Comparison of ENCODE assay signal across 22 cellular contexts in the genomic region with DNA sequence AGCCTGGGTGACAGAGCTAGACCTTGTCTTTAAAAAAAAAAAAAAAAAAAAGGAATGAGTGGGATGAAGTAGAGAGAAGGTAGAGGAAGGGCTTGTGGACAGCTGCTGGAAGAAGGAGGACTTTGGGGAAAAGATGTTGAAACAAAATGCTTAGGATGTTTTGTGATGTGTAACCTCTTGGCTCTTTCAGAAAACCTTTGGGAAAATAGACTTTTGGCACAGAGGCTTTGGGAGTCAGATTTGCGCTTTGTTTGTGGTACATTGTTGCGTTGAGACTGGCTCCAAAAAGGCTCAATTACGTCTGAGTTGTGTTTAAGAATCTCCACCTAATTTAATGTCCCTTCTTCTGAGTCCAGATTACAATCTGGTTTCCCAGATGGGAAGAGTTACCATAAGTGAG. TPM values are rescaled to one million over a fixed set of nuclear protein-coding genes. Genes with fewer than 3 reads are reported as not detected.
DNase-seq lines count a peak whose midpoint lies in the region; ATAC-seq and TF ChIP-seq lines count a peak whose summit lies in the region.
"Had no signal": no experiment of that assay in that cellular context is flagged by ENCODE, and none has a peak within 500 bp of the region (broad histone marks: within the 10 kb centered on the region; RNA-seq: fewer than 3 reads in every experiment).

No MANE protein-coding gene starts in this region.

- H3K27ac ChIP-seq in ascending aorta (no peak overlapping the region), mammary epithelial cell (ENCODE audit: insufficient read depth, low read depth, low read length) (no peak overlapping the region)
- H3K27ac ChIP-seq: 22Rv1, BLaER1, RWPE1 had no signal

- 87% methylated on average over 3 of the region's 3 CpGs for WGBS in mammary epithelial cell (ENCODE audit: low coverage, missing lambda C conversion rate)

- no peak overlapping the region for H3K9ac ChIP-seq in mammary epithelial cell (ENCODE audit: insufficient read depth, low read length)
- H3K9ac ChIP-seq: BLaER1 had no signal

- H4K20me1 ChIP-seq in mammary epithelial cell (ENCODE audit: insufficient read depth, low read length) = no peaks in the 10 kb centered on the region
- H4K20me1 ChIP-seq: BLaER1 had no signal

- intact Hi-C loops in ascending aorta (cut with DNase I) (no loop called here), mammary epithelial cell (cut with micrococcal nuclease) (no loop called here)

- DNase-seq in AG10803 (ENCODE audit: low read depth) (peak; percentile 86), HCEC 1CT (peak; percentile 4), cardiac fibroblast (ENCODE audit: low read depth in 2 of 2) (peak; percentile 16 to 32), fibroblast of pulmonary artery (ENCODE audit: low read depth) (peak; percentile 20), ureter (ENCODE audit: low spot score) (no peak), ascending aorta (ENCODE audit: low spot score in 2 of 2) (no peak), mammary epithelial cell (no peak)
- DNase-seq: CD4-positive, CD25-positive, alpha-beta regulatory T cell; DMS53; EL; GDM1; KG1; MG63; NCI-H1105 treated with DMSO at 0.1 percent for 48 hours; NCI-H2029; NCI-H69; SHP77 had no signal

- no TSS peak for BruUV-seq in mammary epithelial cell (replicated peaks; lab: Mats Ljungman, UMichigan)

- H3K36me3 ChIP-seq in ascending aorta (no peaks in the 10 kb centered on the region), mammary epithelial cell (ENCODE audit: insufficient read depth, low read length) (no peaks in the 10 kb centered on the region)
- H3K36me3 ChIP-seq: BLaER1, MG63 had no signal

- H3K4me2 ChIP-seq in mammary epithelial cell (ENCODE audit: insufficient read depth, low read depth, low read length) = no peak overlapping the region
- H3K4me2 ChIP-seq: BLaER1 had no signal

- dilution Hi-C loops in mammary epithelial cell (cut with HindIII; ENCODE audit: low sequenced_read_pairs) = no loop called here

- CTCF ChIA-PET in mammary epithelial cell (lab: Charles Lee; ENCODE audit: low non-redundant PET) = no interaction called here

- H3K4me3 ChIP-seq in AG10803 (ENCODE audit: low read length) (no peak overlapping the region), cardiac fibroblast (replicated peaks in 1 of 2; ENCODE audit: low read depth in 2 of 2, low read length in 2 of 2) (no peak overlapping the region), fibroblast of pulmonary artery (replicated peaks; ENCODE audit: low read depth, low read length) (no peak overlapping the region), ascending aorta (no peak overlapping the region), mammary epithelial cell (replicated peaks in 1 of 3; ENCODE audit: insufficient read depth in 1 of 3, low read depth in 2 of 3, low read length in 3 of 3) (no peak overlapping the region)
- H3K4me3 ChIP-seq: BLaER1, MG63 had no signal

- TF ChIP-seq CTCF in AG10803 (conservative IDR thresholded peaks at IDR 0.05; ENCODE audit: low read length) = no peak
- no peak for TF ChIP-seq CTCF in cardiac fibroblast (IDR thresholded peaks at IDR 0.05; ENCODE audit: low read depth, low read length)
- TF ChIP-seq CTCF in fibroblast of pulmonary artery (IDR thresholded peaks at IDR 0.05; ENCODE audit: low read length, missing control alignments) = no peak
- no peak for TF ChIP-seq CTCF in ascending aorta (IDR thresholded peaks at IDR 0.05)
- TF ChIP-seq CTCF in mammary epithelial cell (conservative IDR thresholded peaks at IDR 0.05 in 1 of 2, IDR thresholded peaks at IDR 0.05 in 1 of 2; ENCODE audit: extremely low read depth in 1 of 2, insufficient read depth in 1 of 2, low read depth in 1 of 2, low read length in 2 of 2) = no peak

- no peaks in the 10 kb centered on the region for H3K79me2 ChIP-seq in mammary epithelial cell (ENCODE audit: insufficient read depth, low read length)

- in situ Hi-C loops in mammary epithelial cell (cut with MboI; ENCODE audit: low sequenced_read_pairs in 2 of 2) = no loop called here

- H3K9me3 ChIP-seq in ascending aorta = no peaks in the 10 kb centered on the region
- no peaks in the 10 kb centered on the region for H3K9me3 ChIP-seq in mammary epithelial cell (replicated peaks; ENCODE audit: insufficient read depth, low read length)
- H3K9me3 ChIP-seq: MG63 had no signal

- H3K27me3 ChIP-seq in ascending aorta (no peaks in the 10 kb centered on the region), mammary epithelial cell (ENCODE audit: insufficient read depth, low read length) (no peaks in the 10 kb centered on the region)
- H3K27me3 ChIP-seq: BLaER1, MG63 had no signal

- no peak overlapping the region for H2AFZ ChIP-seq in mammary epithelial cell (ENCODE audit: low read depth, low read length)

- no peaks in the 10 kb centered on the region for H3K4me1 ChIP-seq in ascending aorta
- H3K4me1 ChIP-seq in mammary epithelial cell (ENCODE audit: insufficient read depth, low read length) = no peaks in the 10 kb centered on the region

- ATAC-seq in HG02852 (IDR thresholded peaks at IDR 0.05; ENCODE audit: unreplicated experiment) = no peak
- ATAC-seq: Panc1 had no signal

RNA-seq across cellular contexts. Expression of gene SPTLC2, which starts 32.9 kb away (rescaled TPM):
- total RNA-seq in ureter (49.9 TPM), ascending aorta (25.7 TPM), mammary epithelial cell (10 to 100 TPM; 38.7 to 47.2 TPM)
- 21.5 TPM for polyA plus RNA-seq in mammary epithelial cell
- polyA minus RNA-seq in mammary epithelial cell = 95.2 TPM

RNA-seq across cellular contexts. Expression of gene ALKBH1, which starts 58.5 kb away (rescaled TPM):
- total RNA-seq in ureter (16.0 TPM), ascending aorta (14.5 TPM), mammary epithelial cell (10 to 100 TPM in 1 of 2 donors, 1 to 10 TPM in 1; 8.0 to 14.7 TPM)
- polyA plus RNA-seq in mammary epithelial cell = 9.6 TPM
- polyA minus RNA-seq in mammary epithelial cell = 5.5 TPM

RNA-seq across cellular contexts. Expression of gene SLIRP, which starts 58.6 kb away (rescaled TPM):
- total RNA-seq in ureter (101 TPM), ascending aorta (3.1 TPM), mammary epithelial cell (100 to 1,000 TPM in 1 of 2 donors, 10 to 100 TPM in 1; 51.7 to 161 TPM)
- polyA plus RNA-seq in mammary epithelial cell = 148 TPM
- 29.0 TPM for polyA minus RNA-seq in mammary epithelial cell

Comparison
In these comparisons a context has a peak if more than half of its experiments do, and no peak if none do; other contexts are left out.
1. DNase-seq: peak in AG10803 (single experiment), HCEC 1CT (single experiment), cardiac fibroblast (2 of 2) and fibroblast of pulmonary artery (single experiment); none in ureter (single experiment), ascending aorta (0 of 2) and mammary epithelial cell (single experiment).
2. RNA of gene SLIRP, which starts 58.6 kb away (total RNA-seq): 51.7 to 161 TPM in mammary epithelial cell and 101 TPM in ureter (single experiment); 3.1 TPM in ascending aorta (single experiment); every median in the first group is over 10 times any median in the second.